Comparison of ENCODE assay signal across 34 cellular contexts in the genomic region with DNA sequence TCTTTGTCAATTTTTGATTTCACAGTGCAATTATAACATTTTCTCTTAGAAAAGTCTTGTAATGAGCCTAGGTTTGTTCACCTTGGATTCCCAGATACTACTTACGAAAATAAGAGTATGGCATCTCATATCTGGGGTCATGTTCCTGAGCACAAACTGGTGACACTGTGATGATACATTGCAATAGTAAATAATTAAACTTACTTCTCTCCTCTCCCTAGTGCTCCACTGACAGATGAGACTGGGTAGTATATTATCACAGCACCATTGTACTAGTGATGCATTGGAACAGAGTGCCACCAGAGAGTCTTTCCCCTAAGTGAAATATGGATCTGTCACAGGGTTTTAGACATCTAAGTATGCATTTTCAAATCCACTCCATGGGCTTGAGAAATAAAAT.
"Had no signal": no experiment of that assay in that cellular context is flagged by ENCODE, and none has a peak within 500 bp of the region (broad histone marks: within the 10 kb centered on the region; RNA-seq: fewer than 3 reads in every experiment).

No MANE protein-coding gene starts in this region.

- H3K9me3 ChIP-seq: MG63 had no signal

- H3K27me3 ChIP-seq: MG63 had no signal

- H3K36me3 ChIP-seq: MG63 had no signal

- DNase-seq: Karpas-422, Kasumi-1, MG63, MM.1S, MV-4-11, NCI-H1048, NCI-H1092, NCI-H1092 treated with DMSO at 0.1 percent for 48 hours, NCI-H1105, NCI-H1105 treated with DMSO at 0.1 percent for 48 hours, NCI-H1417, NCI-H1417 treated with DMSO at 0.1 percent for 48 hours, NCI-H1436, NCI-H1436 treated with DMSO at 0.1 percent for 48 hours, NCI-H146, NCI-H1694, NCI-H1694 treated with DMSO at 0.1 percent for 48 hours, NCI-H187, NCI-H187 treated with DMSO at 0.1 percent for 48 hours, NCI-H1930, NCI-H2029, NCI-H2029 treated with DMSO at 0.1 percent for 48 hours, NCI-H2081, NCI-H2081 treated with DMSO at 0.1 percent for 48 hours, NCI-H2107, NCI-H2171, NCI-H2171 treated with DMSO at 0.1 percent for 48 hours, NCI-H2227 treated with DMSO at 0.1 percent for 48 hours, NCI-H226, NCI-H345, NCI-H446, NCI-H446 treated with DMSO at 0.1 percent for 48 hours, NCI-H510A, NCI-H510A treated with DMSO at 0.1 percent for 48 hours had no signal

- H3K4me3 ChIP-seq: MG63 had no signal
